24 cellular contexts compared by ENCODE assay signal in the genomic region with DNA sequence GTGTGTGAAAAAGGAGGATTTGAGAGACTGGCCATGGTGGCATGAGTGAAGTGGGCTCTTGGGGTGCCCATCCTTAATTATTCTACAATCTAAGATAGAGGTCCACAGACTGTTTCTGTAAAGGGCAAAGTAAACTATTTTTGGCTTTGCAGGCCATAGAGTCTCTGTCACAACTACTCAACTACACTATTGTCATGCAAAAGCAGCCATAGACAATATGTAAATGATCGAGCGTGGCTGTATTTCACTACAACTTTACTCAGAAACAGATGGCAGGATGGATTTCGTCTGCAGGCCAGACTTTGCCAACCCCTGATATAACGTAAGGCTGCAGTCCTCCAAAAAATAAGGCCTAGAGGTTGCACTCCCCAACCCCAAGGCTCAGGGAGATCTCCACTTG.
"Had no signal": no experiment of that assay in that cellular context is flagged by ENCODE, and none has a peak within 500 bp of the region (broad histone marks: within the 10 kb centered on the region; RNA-seq: fewer than 3 reads in every experiment).

No MANE protein-coding gene starts in this region.

- H3K27ac ChIP-seq: gastrocnemius medialis, left lung, right lobe of liver, thoracic aorta, uterus had no signal

- H3K36me3 ChIP-seq: uterus had no signal

- H3K9me3 ChIP-seq: gastrocnemius medialis, left lung, mucosa of descending colon, right lobe of liver, thoracic aorta, uterus had no signal

- H3K4me3 ChIP-seq: gastrocnemius medialis, left lung, lung, mucosa of descending colon, right lobe of liver, skin epidermis, thoracic aorta, uterus had no signal

- H3K27me3 ChIP-seq: gastrocnemius medialis, left lung, right lobe of liver, uterus had no signal

- H3K4me1 ChIP-seq: uterus had no signal

- DNase-seq: activated CD4-positive, alpha-beta T cell treated with anti-CD3 and anti-CD28 coated beads for 36 hours; activated CD4-positive, CD25-positive, alpha-beta regulatory T cell; activated CD8-positive, alpha-beta memory T cell treated with anti-CD3 and anti-CD28 coated beads, Interleukin-2, amount 10 ng/mL, durations not matched to agents 7 days and 5 days; activated CD8-positive, alpha-beta T cell treated with anti-CD3 and anti-CD28 coated beads, Interleukin-2, amount 10 ng/mL, durations not matched to agents 7 days and 5 days; activated naive CD8-positive, alpha-beta T cell treated with anti-CD3 and anti-CD28 coated beads, Interleukin-2, amount 50 U/mL, for 24 hours; activated T-cell treated with anti-CD3 and anti-CD28 coated beads, Interleukin-2, amount 50 U/mL, for 48 hours; amygdala; caudate nucleus; dermis blood vessel endothelial cell; effector memory CD4-positive, alpha-beta T cell; gastrocnemius medialis; glutamatergic neuron; kidney glomerular epithelial cell; left lung; mucosa of descending colon; right lobe of liver; stimulated activated CD4-positive, alpha-beta T cell treated with anti-CD3 and anti-CD28 coated beads, Interleukin-12 subunit alpha, Interleukin-12 subunit beta, amount 100 ng/mL, for 4 hours; stimulated activated CD4-positive, alpha-beta T cell treated with anti-CD3 and anti-CD28 coated beads, Interleukin-4, amount 100 ng/mL, for 1 hour; stimulated activated naive CD8-positive, alpha-beta T cell treated with anti-CD3 and anti-CD28 coated beads, Interleukin-15, Interleukin-2, amounts not matched to agents 100 U/mL and 50 U/mL, for 24 hours; T-helper 2 cell; uterus had no signal

- ATAC-seq: activated CD4-positive, alpha-beta T cell treated with anti-CD3 and anti-CD28 coated beads for 36 hours; activated CD8-positive, alpha-beta memory T cell treated with anti-CD3 and anti-CD28 coated beads, Interleukin-2, amount 10 ng/mL, durations not matched to agents 7 days and 5 days; activated CD8-positive, alpha-beta T cell treated with anti-CD3 and anti-CD28 coated beads, Interleukin-2, amount 10 ng/mL, durations not matched to agents 7 days and 5 days; activated naive CD8-positive, alpha-beta T cell treated with anti-CD3 and anti-CD28 coated beads, Interleukin-2, amount 50 U/mL, for 24 hours; gastrocnemius medialis; left lung; mucosa of descending colon; right lobe of liver; stimulated activated naive CD8-positive, alpha-beta T cell treated with anti-CD3 and anti-CD28 coated beads, Interleukin-15, Interleukin-2, amounts not matched to agents 100 U/mL and 50 U/mL, for 24 hours had no signal
